In the genomic region with DNA sequence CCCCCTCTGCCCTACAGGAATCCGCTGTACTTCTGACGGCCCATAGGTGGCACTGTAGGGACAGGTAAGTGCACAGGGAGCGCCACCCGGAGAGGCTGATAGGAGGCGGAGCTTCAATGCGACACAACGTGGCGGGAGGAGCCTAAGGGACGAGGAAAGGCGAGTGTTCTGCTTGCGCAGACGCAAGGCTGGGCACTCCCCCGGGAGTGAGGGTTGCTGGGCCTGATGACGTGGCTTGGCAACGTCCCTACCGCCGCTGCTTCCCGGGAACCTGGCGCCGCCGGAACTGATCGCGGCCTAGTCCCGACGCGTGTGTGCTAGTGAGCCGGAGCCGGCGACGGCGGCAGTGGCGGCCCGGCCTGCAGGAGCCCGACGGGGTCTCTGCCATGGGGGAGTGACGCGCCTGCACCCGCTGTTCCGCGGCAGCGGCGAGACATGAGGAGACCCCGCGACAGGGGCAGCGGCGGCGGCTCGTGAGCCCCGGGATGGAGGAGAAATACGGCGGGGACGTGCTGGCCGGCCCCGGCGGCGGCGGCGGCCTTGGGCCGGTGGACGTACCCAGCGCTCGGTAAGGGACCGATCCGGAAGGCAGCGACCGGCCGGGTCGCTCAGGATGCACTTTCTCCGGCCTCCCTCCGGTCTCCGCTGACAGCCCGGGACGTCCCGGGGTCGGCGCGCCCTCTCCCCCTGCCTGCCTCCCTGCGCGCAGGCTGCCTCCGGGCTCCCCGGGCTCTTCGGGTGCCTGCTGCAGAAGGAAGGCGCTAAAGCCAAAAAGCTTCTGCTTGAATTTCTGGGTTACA, we compare ENCODE assay signal across 8 cellular contexts. TPM values are rescaled to one million over a fixed set of nuclear protein-coding genes. Genes with fewer than 3 reads are reported as not detected.
DNase-seq lines count a peak whose midpoint lies in the region; ATAC-seq lines count a peak whose summit lies in the region.

A gene (plus strand): TSS at position 244 of the 800 bp plus-strand sequence. CDS start 242 bp downstream, at position 486.

- ATAC-seq in GM19467 (IDR thresholded peaks at IDR 0.05; ENCODE audit: unreplicated experiment) (peak; percentile 99), memory B cell (ENCODE audit: low read depth) (peak; percentile 98)

- peaks cover 18% of the 10 kb centered on the region for H3K4me1 Mint-ChIP-seq in memory B cell

- peak within 1 kb of the TSS; percentile 81 for H3K4me3 ChIP-seq in effector memory CD4-positive, alpha-beta T cell (ENCODE audit: insufficient read depth, low read depth, low read length, poor library complexity, severe bottlenecking)

- peak within 1 kb of the TSS; percentile 96 for H3K4me3 Mint-ChIP-seq in memory B cell

- peaks cover 5% of the 10 kb centered on the region for H3K4me1 ChIP-seq in effector memory CD4-positive, alpha-beta T cell (ENCODE audit: control insufficient read depth, insufficient read depth, low read length, poor library complexity, severe bottlenecking)

- peak within 1 kb of the TSS; percentile 98 for H3K27ac Mint-ChIP-seq in memory B cell

- H3K9me3 ChIP-seq in effector memory CD4-positive, alpha-beta T cell (ENCODE audit: control insufficient read depth, low read length) = no peaks in the 10 kb centered on the region

- CTCF ChIA-PET in activated CD8-positive, alpha-beta memory T cell treated with anti-CD3 and anti-CD28 coated beads for 36 hours (lab: Charles Lee) = interaction anchor here (0.6 to 1.6 kb wide), 25 partner anchors 8 to 904 kb away, joined by 3 to 9 read pairs (median 4); a partner anchor contains a TSS

- H3K27me3 ChIP-seq in effector memory CD4-positive, alpha-beta T cell (replicated peaks; ENCODE audit: control insufficient read depth, insufficient read depth, low read length, poor library complexity, severe bottlenecking) = no peaks in the 10 kb centered on the region

- DNase-seq in COLO668 (lab: John Stamatoyannopoulos, UW; ENCODE audit: unreplicated experiment) = peak; percentile 96
- peak; percentile 95 for DNase-seq in HS-5 (ENCODE audit: low read depth)
- peak; percentile 98 for DNase-seq in NK-92 treated with Interleukin-12 subunit alpha and Interleukin-12 subunit beta, amount 100 ng/mL, for 24 hours (lab: John Stamatoyannopoulos, UW)
- peak; percentile 98 to 99 (median 98) for DNase-seq in effector memory CD4-positive, alpha-beta T cell
- peak; percentile 89 to 97 for DNase-seq in memory B cell (ENCODE audit: low spot score in 2 of 2)
- peak; percentile 95 for DNase-seq in stimulated activated CD8-positive, alpha-beta memory T cell treated with anti-CD3 and anti-CD28 coated beads, Interleukin-12 subunit alpha, Interleukin-12 subunit beta, amount 100 ng/mL, for 4 hours (ENCODE audit: low read depth)

- no peaks in the 10 kb centered on the region for H3K36me3 ChIP-seq in effector memory CD4-positive, alpha-beta T cell (ENCODE audit: control insufficient read depth, insufficient read depth, low read length)

- no peaks in the 10 kb centered on the region for H3K9me3 Mint-ChIP-seq in memory B cell

- peaks cover 5% of the 10 kb centered on the region for H3K36me3 Mint-ChIP-seq in memory B cell

- POLR2A ChIA-PET in activated CD8-positive, alpha-beta memory T cell treated with anti-CD3 and anti-CD28 coated beads for 36 hours (lab: Charles Lee) = interaction anchor here (0.5 to 1.4 kb wide), 5 partner anchors 13 to 276 kb away, joined by 3 to 5 read pairs (median 3); a partner anchor contains a TSS

- H3K27ac ChIP-seq in effector memory CD4-positive, alpha-beta T cell (ENCODE audit: insufficient read depth, low read length, poor library complexity, severe bottlenecking) = peak within 1 kb of the TSS; percentile 92

- H3K27me3 Mint-ChIP-seq in memory B cell = no peaks in the 10 kb centered on the region

RNA-seq across cellular contexts. Expression of the gene that starts here (rescaled TPM):
- 10 to 100 TPM; 65.4 to 70.9 TPM for total RNA-seq in activated CD8-positive, alpha-beta memory T cell treated with anti-CD3 and anti-CD28 coated beads for 36 hours

Comparison
In these comparisons a context has a peak if more than half of its experiments do, and no peak if none do; other contexts are left out.
1. Peak in every context shown above with its lines: DNase-seq, ATAC-seq, H3K4me3 ChIP-seq and H3K27ac ChIP-seq.